In the genomic region with DNA sequence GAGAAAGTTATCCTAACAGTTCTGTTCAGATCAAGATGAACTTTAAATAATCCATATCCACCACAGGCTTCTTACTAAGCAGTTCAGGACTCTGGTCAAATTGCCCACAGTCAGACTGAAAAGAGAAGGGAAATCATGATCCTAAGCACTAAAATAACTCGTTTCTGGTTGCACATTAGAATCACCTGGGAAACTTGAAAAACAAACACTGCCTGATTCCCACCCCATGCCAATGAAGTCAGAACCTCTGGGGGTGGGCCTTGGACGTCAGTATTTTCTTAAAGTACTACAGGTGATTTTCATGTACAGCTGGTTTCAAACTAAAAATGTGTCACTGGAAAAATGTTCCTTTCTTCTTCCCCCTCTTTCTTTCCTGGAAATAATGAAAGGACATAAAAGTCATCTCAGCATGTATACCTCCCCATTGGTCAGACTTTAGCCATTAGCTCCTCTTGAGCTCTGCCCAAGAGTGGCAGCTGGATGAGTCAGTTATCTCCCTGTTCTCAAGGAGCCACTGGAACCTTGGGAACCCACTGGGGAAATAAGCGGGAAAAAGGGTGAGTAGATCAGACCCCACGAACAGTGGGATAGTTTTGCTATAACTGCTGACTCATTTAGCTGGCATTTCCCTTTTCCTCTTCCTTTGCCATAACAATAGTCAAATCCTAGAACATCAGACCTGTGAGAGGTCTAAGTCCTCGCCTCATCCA, we compare ENCODE assay signal across 14 cellular contexts.
A peak's percentile ranks its signal among the peaks of the same experiment; 100 is the strongest.
DNase-seq lines count a peak whose midpoint lies in the region; ATAC-seq, FAIRE-seq and TF ChIP-seq lines count a peak whose summit lies in the region.
"Had no signal": no experiment of that assay in that cellular context is flagged by ENCODE, and none has a peak within 500 bp of the region (broad histone marks: within the 10 kb centered on the region; RNA-seq: fewer than 3 reads in every experiment).

No MANE protein-coding gene starts in this region.

- peaks cover 56% of the 10 kb centered on the region for H3K4me1 ChIP-seq in SJSA1 (replicated peaks)

- no peaks in the 10 kb centered on the region for H3K27me3 Mint-ChIP-seq in osteocyte (ENCODE audit: unreplicated experiment)
- peaks cover 18% of the 10 kb centered on the region for H3K27me3 Mint-ChIP-seq in activated CD4-positive, alpha-beta T cell treated with anti-CD3 and anti-CD28 coated beads, Interleukin-2, amount 10 ng/mL, durations not matched to agents 7 days and 5 days

- TF ChIP-seq POLR2A in H54 (IDR thresholded peaks at IDR 0.05; ENCODE audit: low read depth, low read length), result no peak

- peaks cover 16% of the 10 kb centered on the region for H3K4me1 Mint-ChIP-seq in osteocyte (ENCODE audit: unreplicated experiment)
- peaks cover 3% of the 10 kb centered on the region for H3K4me1 Mint-ChIP-seq in activated CD4-positive, alpha-beta T cell treated with anti-CD3 and anti-CD28 coated beads, Interleukin-2, amount 10 ng/mL, durations not matched to agents 7 days and 5 days
- no peaks in the 10 kb centered on the region for H3K4me1 Mint-ChIP-seq in stimulated activated effector memory CD8-positive, alpha-beta T cell treated with anti-CD3 and anti-CD28 coated beads, Interleukin-12 subunit alpha, Interleukin-12 subunit beta, amount 100 ng/mL, for 72 hours

- H3K27ac ChIP-seq in SJSA1, result peak overlapping the region; percentile 85

- H3K9me3 Mint-ChIP-seq in osteocyte (ENCODE audit: unreplicated experiment), result peaks cover 17% of the 10 kb centered on the region
- H3K9me3 Mint-ChIP-seq in activated CD4-positive, alpha-beta T cell treated with anti-CD3 and anti-CD28 coated beads, Interleukin-2, amount 10 ng/mL, durations not matched to agents 7 days and 5 days, result peaks cover 34% of the 10 kb centered on the region
- peaks cover 4% of the 10 kb centered on the region for H3K9me3 Mint-ChIP-seq in stimulated activated effector memory CD8-positive, alpha-beta T cell treated with anti-CD3 and anti-CD28 coated beads, Interleukin-12 subunit alpha, Interleukin-12 subunit beta, amount 100 ng/mL, for 72 hours

- no peak overlapping the region for H3K4me3 ChIP-seq in SJSA1
- no peak overlapping the region for H3K4me3 ChIP-seq in epithelial cell of proximal tubule (ENCODE audit: low read depth, low read length)

- FAIRE-seq in H54 (lab: Jason Lieb, UNC), result peak; percentile 75

- no peak overlapping the region for H3K4me3 Mint-ChIP-seq in osteocyte (ENCODE audit: unreplicated experiment)
- no peak overlapping the region for H3K4me3 Mint-ChIP-seq in activated CD4-positive, alpha-beta T cell treated with anti-CD3 and anti-CD28 coated beads, Interleukin-2, amount 10 ng/mL, durations not matched to agents 7 days and 5 days
- no peak overlapping the region for H3K4me3 Mint-ChIP-seq in stimulated activated effector memory CD8-positive, alpha-beta T cell treated with anti-CD3 and anti-CD28 coated beads, Interleukin-12 subunit alpha, Interleukin-12 subunit beta, amount 100 ng/mL, for 72 hours

- POLR2A ChIA-PET in activated CD4-positive, alpha-beta T cell treated with anti-CD3 and anti-CD28 coated beads, Interleukin-2, amount 10 ng/mL, durations not matched to agents 7 days and 5 days (lab: Charles Lee), result no interaction called here

- CTCF ChIA-PET in activated CD4-positive, alpha-beta T cell treated with anti-CD3 and anti-CD28 coated beads, Interleukin-2, amount 10 ng/mL, durations not matched to agents 7 days and 5 days (lab: Charles Lee), result interaction anchor here (1.0 to 1.3 kb wide), 2 partner anchors 10 to 27 kb away, joined by 3 to 6 read pairs; no protein-coding TSS in a partner anchor

- intact Hi-C loops in Right ventricle myocardium superior (cut with DNase I), result no loop called here

- no peaks in the 10 kb centered on the region for H3K27me3 ChIP-seq in SJSA1 (replicated peaks)

- peak overlapping the region; percentile 8 for H3K27ac Mint-ChIP-seq in osteocyte (ENCODE audit: unreplicated experiment)
- H3K27ac Mint-ChIP-seq in activated CD4-positive, alpha-beta T cell treated with anti-CD3 and anti-CD28 coated beads, Interleukin-2, amount 10 ng/mL, durations not matched to agents 7 days and 5 days, result no peak overlapping the region
- no peak overlapping the region for H3K27ac Mint-ChIP-seq in stimulated activated effector memory CD8-positive, alpha-beta T cell treated with anti-CD3 and anti-CD28 coated beads, Interleukin-12 subunit alpha, Interleukin-12 subunit beta, amount 100 ng/mL, for 72 hours

- peaks cover 7% of the 10 kb centered on the region for H3K9me3 ChIP-seq in SJSA1 (replicated peaks)

- no peaks in the 10 kb centered on the region for H3K36me3 Mint-ChIP-seq in osteocyte (ENCODE audit: unreplicated experiment)
- H3K36me3 Mint-ChIP-seq in activated CD4-positive, alpha-beta T cell treated with anti-CD3 and anti-CD28 coated beads, Interleukin-2, amount 10 ng/mL, durations not matched to agents 7 days and 5 days (ENCODE audit: low read depth), result peaks cover 8% of the 10 kb centered on the region
- no peaks in the 10 kb centered on the region for H3K36me3 Mint-ChIP-seq in stimulated activated effector memory CD8-positive, alpha-beta T cell treated with anti-CD3 and anti-CD28 coated beads, Interleukin-12 subunit alpha, Interleukin-12 subunit beta, amount 100 ng/mL, for 72 hours

- no peaks in the 10 kb centered on the region for H3K36me3 ChIP-seq in SJSA1

- no peak for ATAC-seq in Right ventricle myocardium superior (ENCODE audit: poor library complexity)
- ATAC-seq in stimulated activated effector memory CD8-positive, alpha-beta T cell treated with anti-CD3 and anti-CD28 coated beads, Interleukin-12 subunit alpha, Interleukin-12 subunit beta, amount 100 ng/mL, for 72 hours, result no peak

- DNase-seq in H54 (ENCODE audit: insufficient read length, low spot score) (peak; percentile 62), SJSA1 (ENCODE audit: low read depth in 1 of 2, low spot score in 2 of 2) (peak; percentile 83 to 86), epithelial cell of proximal tubule (ENCODE audit: low read depth) (peak; percentile 65), osteocyte (ENCODE audit: extremely low spot score, unreplicated experiment) (no peak), Right ventricle myocardium superior (no peak)
- DNase-seq in activated CD4-positive, alpha-beta T cell treated with anti-CD3 and anti-CD28 coated beads, Interleukin-2, amount 10 ng/mL, durations not matched to agents 7 days and 5 days, result no peak
- DNase-seq in NK-92 treated with Interleukin-12 subunit alpha and Interleukin-12 subunit beta, amount 100 ng/mL, for 24 hours (lab: John Stamatoyannopoulos, UW), result no peak
- no peak for DNase-seq in stimulated activated effector memory CD8-positive, alpha-beta T cell treated with anti-CD3 and anti-CD28 coated beads, Interleukin-12 subunit alpha, Interleukin-12 subunit beta, amount 100 ng/mL, for 72 hours (ENCODE audit: low spot score in 2 of 2)
- DNase-seq: activated CD4-positive, CD25-positive, alpha-beta regulatory T cell; activated T-cell treated with anti-CD3 and anti-CD28 coated beads, Interleukin-2, amount 50 U/mL, for 1 hour; KG1; midbrain; NCI-H187; retina had no signal

- no peak for TF ChIP-seq CTCF in epithelial cell of proximal tubule (conservative IDR thresholded peaks at IDR 0.05; ENCODE audit: low read depth, low read length)
- TF ChIP-seq CTCF in osteocyte (IDR thresholded peaks at IDR 0.05), result no peak

Comparison
In these comparisons a context has a peak if more than half of its experiments do, and no peak if none do; other contexts are left out.
1. DNase-seq: peak in H54 (single experiment), SJSA1 (2 of 2) and epithelial cell of proximal tubule (single experiment); none in osteocyte (single experiment), activated CD4-positive, alpha-beta T cell treated with anti-CD3 and anti-CD28 coated beads, Interleukin-2, amount 10 ng/mL, durations not matched to agents 7 days and 5 days (single experiment), Right ventricle myocardium superior (single experiment), NK-92 treated with Interleukin-12 subunit alpha and Interleukin-12 subunit beta, amount 100 ng/mL, for 24 hours (single experiment) and stimulated activated effector memory CD8-positive, alpha-beta T cell treated with anti-CD3 and anti-CD28 coated beads, Interleukin-12 subunit alpha, Interleukin-12 subunit beta, amount 100 ng/mL, for 72 hours (0 of 2).